1 cellular context compared by ENCODE assay signal in the genomic region with DNA sequence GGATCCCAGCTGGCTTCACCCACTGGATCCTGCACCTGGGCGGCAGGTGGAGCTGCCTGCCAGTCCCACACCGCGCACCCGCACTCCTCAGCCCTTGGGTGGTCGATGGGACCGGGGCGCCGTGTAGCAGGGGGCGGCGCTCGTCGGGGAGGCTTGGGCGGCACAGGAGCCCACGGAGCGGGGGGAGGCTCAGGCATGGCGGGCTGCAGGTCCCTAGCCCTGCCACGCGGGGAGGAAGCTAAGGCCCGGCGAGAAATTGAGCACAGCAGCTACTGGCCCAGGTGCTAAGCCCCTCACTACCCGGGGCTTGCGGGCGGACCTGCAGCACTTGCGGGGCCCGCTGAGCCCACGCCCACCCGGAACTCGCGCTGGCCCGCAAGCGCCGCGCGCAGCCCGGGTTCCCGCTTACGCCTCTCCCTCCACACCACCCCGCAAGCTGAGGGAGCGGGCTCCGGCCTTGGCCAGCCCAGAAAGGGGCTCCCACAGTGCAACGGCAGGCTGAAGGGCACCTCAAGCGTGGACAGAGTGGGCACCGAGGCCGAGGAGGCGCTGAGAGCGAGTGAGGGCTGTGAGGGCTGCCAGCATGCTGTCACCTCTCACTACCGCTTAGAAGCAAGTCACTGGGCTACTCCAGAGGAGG. TPM values are rescaled to one million over a fixed set of nuclear protein-coding genes. Genes with fewer than 3 reads are reported as not detected.
"Had no signal": no experiment of that assay in that cellular context is flagged by ENCODE, and none has a peak within 500 bp of the region (broad histone marks: within the 10 kb centered on the region; RNA-seq: fewer than 3 reads in every experiment).

No MANE protein-coding gene starts in this region.

RNA-seq across cellular contexts. Expression of a gene that starts 18.0 kb away (rescaled TPM):
- total RNA-seq: G401 had no signal
